ENCODE assay signal across 25 cellular contexts in genomic region chr15:35167675-35168074, GRCh38.
"Had no signal": no experiment of that assay in that cellular context is flagged by ENCODE, and none has a peak within 500 bp of the region (broad histone marks: within the 10 kb centered on the region; RNA-seq: fewer than 3 reads in every experiment).

No MANE protein-coding gene starts in this region.

- H3K79me2 ChIP-seq: hepatocyte had no signal

- ATAC-seq: activated CD8-positive, alpha-beta T cell treated with anti-CD3 and anti-CD28 coated beads for 36 hours; activated naive CD4-positive, alpha-beta T cell treated with anti-CD3 and anti-CD28 coated beads, Interleukin-2, amount 50 U/mL, for 72 hours; activated T-cell treated with anti-CD3 and anti-CD28 coated beads, Interleukin-2, amount 50 U/mL, for 72 hours; gastroesophageal sphincter; mucosa of descending colon; natural killer cell treated with Interleukin-12 subunit alpha and Interleukin-12 subunit beta and Interleukin-15 and Interleukin-18, amount 100 ng/mL, for 72 hours; right cardiac atrium; upper lobe of right lung had no signal

- H3K4me3 Mint-ChIP-seq: activated CD8-positive, alpha-beta T cell treated with anti-CD3 and anti-CD28 coated beads for 36 hours; activated T-cell treated with anti-CD3 and anti-CD28 coated beads, Interleukin-2, amount 50 U/mL, for 72 hours; natural killer cell treated with Interleukin-12 subunit alpha and Interleukin-12 subunit beta and Interleukin-15 and Interleukin-18, amount 100 ng/mL, for 72 hours had no signal

- H3K27ac ChIP-seq: colonic mucosa, gastroesophageal sphincter, hepatocyte, left ventricle myocardium inferior, spleen, suprapubic skin, tibial artery, upper lobe of right lung had no signal

- DNase-seq: activated CD4-positive, alpha-beta T cell treated with anti-CD3 and anti-CD28 coated beads for 1 hour; activated CD4-positive, alpha-beta T cell treated with anti-CD3 and anti-CD28 coated beads, Interleukin-2, amount 50 U/mL, for 1 hour; activated CD8-positive, alpha-beta T cell treated with anti-CD3 and anti-CD28 coated beads for 36 hours; activated naive CD4-positive, alpha-beta T cell; activated T-cell treated with anti-CD3 and anti-CD28 coated beads for 4 hours; activated T-cell treated with anti-CD3 and anti-CD28 coated beads, Interleukin-2, amount 50 U/mL, for 72 hours; cerebellar nuclear complex; colonic mucosa; effector CD8-positive, alpha-beta T cell; islet precursor cell; left ventricle myocardium inferior; mesendoderm; mucosa of descending colon; posterior cingulate gyrus; right cardiac atrium; spleen; stimulated activated naive CD4-positive, alpha-beta T cell; tibial artery; upper lobe of right lung had no signal

- H3K9me3 ChIP-seq: colonic mucosa, gastroesophageal sphincter, left ventricle myocardium inferior, mucosa of descending colon, spleen, suprapubic skin, tibial artery, upper lobe of right lung had no signal

- H3K36me3 Mint-ChIP-seq: activated naive CD4-positive, alpha-beta T cell treated with anti-CD3 and anti-CD28 coated beads, Interleukin-2, amount 50 U/mL, for 72 hours; natural killer cell treated with Interleukin-12 subunit alpha and Interleukin-12 subunit beta and Interleukin-15 and Interleukin-18, amount 100 ng/mL, for 72 hours had no signal

- H3K4me3 ChIP-seq: colonic mucosa, gastroesophageal sphincter, hepatocyte, left ventricle myocardium inferior, lung, mucosa of descending colon, spleen, suprapubic skin, tibial artery, upper lobe of right lung had no signal

- H3K4me2 ChIP-seq: hepatocyte had no signal

- H3K27ac Mint-ChIP-seq: activated CD8-positive, alpha-beta T cell treated with anti-CD3 and anti-CD28 coated beads for 36 hours; activated naive CD4-positive, alpha-beta T cell treated with anti-CD3 and anti-CD28 coated beads, Interleukin-2, amount 50 U/mL, for 72 hours; activated T-cell treated with anti-CD3 and anti-CD28 coated beads, Interleukin-2, amount 50 U/mL, for 72 hours had no signal

- H3K27me3 ChIP-seq: colonic mucosa, gastroesophageal sphincter, hepatocyte, spleen, suprapubic skin, tibial artery, upper lobe of right lung had no signal

- H3K36me3 ChIP-seq: colonic mucosa, gastroesophageal sphincter, left ventricle myocardium inferior, spleen, suprapubic skin, tibial artery, upper lobe of right lung had no signal

- H2AFZ ChIP-seq: hepatocyte had no signal

- H3K9me3 Mint-ChIP-seq: activated CD8-positive, alpha-beta T cell treated with anti-CD3 and anti-CD28 coated beads for 36 hours; activated naive CD4-positive, alpha-beta T cell treated with anti-CD3 and anti-CD28 coated beads, Interleukin-2, amount 50 U/mL, for 72 hours; natural killer cell treated with Interleukin-12 subunit alpha and Interleukin-12 subunit beta and Interleukin-15 and Interleukin-18, amount 100 ng/mL, for 72 hours had no signal

- H3K4me1 ChIP-seq: colonic mucosa, left ventricle myocardium inferior, spleen, suprapubic skin, tibial artery, upper lobe of right lung had no signal
